ENCODE assay signal across 29 cellular contexts in genomic region chr9:128847803-128848202, GRCh38.
"Had no signal": no experiment of that assay in that cellular context is flagged by ENCODE, and none has a peak within 500 bp of the region (broad histone marks: within the 10 kb centered on the region; RNA-seq: fewer than 3 reads in every experiment).

No MANE protein-coding gene starts in this region.

- H3K4me2 ChIP-seq: neural progenitor cell, smooth muscle cell had no signal

- H3K27ac Mint-ChIP-seq: natural killer cell; nephron; neural progenitor cell; progenitor cell of endocrine pancreas; stimulated activated memory B cell treated with anti-CD40 and anti-IgM and Interleukin-4, amounts not matched to agents 10 μg/mL and 1 μg/mL and 100 μg/mL, for 72 hours; stimulated activated naive CD8-positive, alpha-beta T cell treated with anti-CD3 and anti-CD28 coated beads, Interleukin-15, amount 100 ng/mL, for 72 hours had no signal

- ATAC-seq: natural killer cell; psoas muscle; right cardiac atrium; sciatic nerve; stimulated activated memory B cell treated with anti-CD40 and anti-IgM and Interleukin-4, amounts not matched to agents 10 μg/mL and 1 μg/mL and 100 μg/mL, for 72 hours; stimulated activated naive CD8-positive, alpha-beta T cell treated with anti-CD3 and anti-CD28 coated beads, Interleukin-15, amount 100 ng/mL, for 72 hours; stimulated activated naive CD8-positive, alpha-beta T cell treated with anti-CD3 and anti-CD28 coated beads, Interleukin-15, Interleukin-2, amounts not matched to agents 100 U/mL and 50 U/mL, for 24 hours had no signal

- H3K4me1 Mint-ChIP-seq: neural progenitor cell; stimulated activated memory B cell treated with anti-CD40 and anti-IgM and Interleukin-4, amounts not matched to agents 10 μg/mL and 1 μg/mL and 100 μg/mL, for 72 hours; stimulated activated naive CD8-positive, alpha-beta T cell treated with anti-CD3 and anti-CD28 coated beads, Interleukin-15, amount 100 ng/mL, for 72 hours had no signal

- H3K27me3 Mint-ChIP-seq: progenitor cell of endocrine pancreas; stimulated activated memory B cell treated with anti-CD40 and anti-IgM and Interleukin-4, amounts not matched to agents 10 μg/mL and 1 μg/mL and 100 μg/mL, for 72 hours; stimulated activated naive CD8-positive, alpha-beta T cell treated with anti-CD3 and anti-CD28 coated beads, Interleukin-15, amount 100 ng/mL, for 72 hours had no signal

- FAIRE-seq: urothelium cell line had no signal

- H3K9me3 ChIP-seq: ovary, psoas muscle, thoracic aorta, thyroid gland, vagina had no signal

- H3K4me3 ChIP-seq: neural progenitor cell, ovary, psoas muscle, skin epidermis, smooth muscle cell, spleen, thoracic aorta, thyroid gland, tibial nerve, upper lobe of left lung, vagina had no signal

- H3K4me1 ChIP-seq: neural progenitor cell, psoas muscle, spleen, tibial nerve, upper lobe of left lung had no signal

- H3K4me3 Mint-ChIP-seq: natural killer cell; nephron; neural progenitor cell; stimulated activated memory B cell treated with anti-CD40 and anti-IgM and Interleukin-4, amounts not matched to agents 10 μg/mL and 1 μg/mL and 100 μg/mL, for 72 hours; stimulated activated naive CD8-positive, alpha-beta T cell treated with anti-CD3 and anti-CD28 coated beads, Interleukin-15, amount 100 ng/mL, for 72 hours had no signal

- H3K27me3 ChIP-seq: neural progenitor cell, ovary, spleen, thyroid gland, tibial nerve, upper lobe of left lung, vagina had no signal

- H3K27ac ChIP-seq: neural progenitor cell, ovary, parathyroid adenoma, psoas muscle, skin epidermis, spleen, thoracic aorta, thyroid gland, tibial nerve, upper lobe of left lung, vagina had no signal

- H3K9ac ChIP-seq: neural progenitor cell, parathyroid adenoma had no signal

- H2AFZ ChIP-seq: neural progenitor cell, parathyroid adenoma had no signal

- H3K79me2 ChIP-seq: parathyroid adenoma had no signal

- DNase-seq: natural killer cell; occipital lobe; ovary; right cardiac atrium; stimulated activated CD4-positive, alpha-beta T cell treated with anti-CD3 and anti-CD28 coated beads, Interleukin-12 subunit alpha, Interleukin-12 subunit beta, amount 100 ng/mL, for 4 hours; stimulated activated CD4-positive, alpha-beta T cell treated with anti-CD3 and anti-CD28 coated beads, Interleukin-1b, Interleukin-23, amount 100 ng/mL, for 48 hours; stimulated activated CD4-positive, alpha-beta T cell treated with anti-CD3 and anti-CD28 coated beads, Interleukin-4, amount 100 ng/mL, for 1 hour; stimulated activated CD4-positive, alpha-beta T cell treated with anti-CD3 and anti-CD28 coated beads, Interleukin-4, amount 100 ng/mL, for 4 hours; stimulated activated CD8-positive, alpha-beta memory T cell treated with anti-CD3 and anti-CD28 coated beads, Interleukin-4, amount 100 ng/mL, for 48 hours; stimulated activated naive CD4-positive, alpha-beta T cell; stimulated activated naive CD8-positive, alpha-beta T cell treated with anti-CD3 and anti-CD28 coated beads, Interleukin-15, amount 100 ng/mL, for 72 hours; stimulated activated naive CD8-positive, alpha-beta T cell treated with anti-CD3 and anti-CD28 coated beads, Interleukin-15, Interleukin-2, amounts not matched to agents 100 U/mL and 50 U/mL, for 24 hours; thyroid gland; trophoblast cell; upper lobe of left lung had no signal

- H3K36me3 ChIP-seq: neural progenitor cell, ovary, thoracic aorta, thyroid gland, upper lobe of left lung, vagina had no signal
